Comparison of ENCODE assay signal across 8 cellular contexts in the genomic region with DNA sequence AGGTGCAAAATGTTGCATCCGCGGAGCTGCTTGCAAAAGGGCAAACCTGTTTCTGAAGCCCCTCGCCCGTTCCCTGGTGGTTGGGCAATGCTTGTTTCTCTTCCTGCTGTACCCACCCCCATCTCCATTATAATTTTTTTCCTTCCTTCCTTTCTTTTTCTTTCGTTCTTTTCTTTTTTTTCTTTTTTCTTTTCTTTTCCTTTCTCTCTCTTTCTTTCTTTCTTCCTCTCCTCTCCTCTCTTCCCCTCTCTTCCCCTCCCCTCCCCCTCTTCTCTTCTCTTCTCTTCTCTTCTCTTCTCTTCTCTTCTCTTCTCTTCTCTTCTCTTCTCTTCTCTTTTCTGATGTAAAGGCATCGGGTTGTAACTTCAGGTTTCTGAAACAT.
DNase-seq lines count a peak whose midpoint lies in the region; ATAC-seq and TF ChIP-seq lines count a peak whose summit lies in the region.

No MANE protein-coding gene starts in this region.

- no peak overlapping the region for H3K27ac Mint-ChIP-seq in endodermal cell

- H3K4me1 ChIP-seq in DND-41 (ENCODE audit: insufficient read depth, low read length) (peaks cover 43% of the 10 kb centered on the region), PC-9 (replicated peaks; ENCODE audit: insufficient read depth) (no peaks in the 10 kb centered on the region), endodermal cell (ENCODE audit: control insufficient read depth, insufficient read depth, low read length) (peaks cover 3% of the 10 kb centered on the region), psoas muscle (no peaks in the 10 kb centered on the region)

- H3K79me2 ChIP-seq in DND-41 (ENCODE audit: insufficient read depth, low read length) (no peaks in the 10 kb centered on the region), PC-9 (ENCODE audit: low read depth) (no peaks in the 10 kb centered on the region)

- no TSS peak for BruUV-seq in PC-9 (replicated peaks; lab: Mats Ljungman, UMichigan)

- H3K27me3 Mint-ChIP-seq in endodermal cell (ENCODE audit: insufficient read depth), result peaks cover 43% of the 10 kb centered on the region

- ATAC-seq in DND-41 (ENCODE audit: insufficient read depth, low read depth), result peak; percentile 31
- no peak for ATAC-seq in psoas muscle
- ATAC-seq in GM21390 (IDR thresholded peaks at IDR 0.05; ENCODE audit: unreplicated experiment), result no peak
- ATAC-seq in HG03095 (IDR thresholded peaks at IDR 0.05; ENCODE audit: unreplicated experiment), result no peak

- H3K4me1 Mint-ChIP-seq in endodermal cell, result peaks cover 9% of the 10 kb centered on the region

- no peaks in the 10 kb centered on the region for H3K9me3 ChIP-seq in DND-41 (ENCODE audit: insufficient read depth, low read length, severe bottlenecking)
- H3K9me3 ChIP-seq in PC-9 (ENCODE audit: insufficient read depth, low read depth), result no peaks in the 10 kb centered on the region
- no peaks in the 10 kb centered on the region for H3K9me3 ChIP-seq in endodermal cell (ENCODE audit: control insufficient read depth, low read length)
- H3K9me3 ChIP-seq in psoas muscle, result no peaks in the 10 kb centered on the region

- H3K27ac ChIP-seq in DND-41 (ENCODE audit: low read length) (peak overlapping the region; percentile 89), PC-9 (no peak overlapping the region), endodermal cell (ENCODE audit: low read depth, low read length) (no peak overlapping the region), psoas muscle (no peak overlapping the region)

- peak overlapping the region; percentile 72 for H3K4me2 ChIP-seq in DND-41 (ENCODE audit: insufficient read depth, low read length)
- peak overlapping the region; percentile 76 for H3K4me2 ChIP-seq in PC-9

- 15 to 33% methylated on average over 5 to 6 of the region's 6 CpGs for WGBS in endodermal cell (ENCODE audit: insufficient coverage in 1 of 2, insufficient read length in 1 of 2), 2 experiments
- WGBS in psoas muscle, 3 donors, result 5 to 12% (median 11%) methylated on average over 6 of the region's 6 CpGs

- CTCF ChIA-PET in PC-9 (lab: Charles Lee), result interaction anchor here (0.8 kb wide), 1 partner anchor 257 kb away, joined by 3 read pairs; no protein-coding TSS in a partner anchor

- peaks cover 1% of the 10 kb centered on the region for H3K36me3 Mint-ChIP-seq in endodermal cell (ENCODE audit: low read depth)

- H3K4me3 Mint-ChIP-seq in endodermal cell, result peak overlapping the region; percentile 40

- intact Hi-C loops in PC-9 (cut with micrococcal nuclease; ENCODE audit: unreplicated experiment), result no loop called here
- intact Hi-C loops in psoas muscle (cut with DNase I), result no loop called here

- H2AFZ ChIP-seq in DND-41 (ENCODE audit: low read depth, low read length) (peak overlapping the region; percentile 64), PC-9 (peak overlapping the region; percentile 76)

- no peak for DNase-seq in DND-41
- no peak for DNase-seq in PC-9
- no peak for DNase-seq in endodermal cell
- DNase-seq in psoas muscle, result no peak
- DNase-seq in NCI-H128 (lab: John Stamatoyannopoulos, UW; ENCODE audit: unreplicated experiment), result no peak
- no peak for DNase-seq in NCI-H1092 treated with DMSO at 0.1 percent for 48 hours (lab: John Stamatoyannopoulos, UW)

- H3K9ac ChIP-seq in DND-41 (ENCODE audit: low read depth, low read length) (peak overlapping the region; percentile 57), endodermal cell (ENCODE audit: extremely low read depth, low read length, poor library complexity, severe bottlenecking) (no peak overlapping the region)

- peak overlapping the region; percentile 16 to 59; a peak in 3 of 4 replicates for H3K4me3 ChIP-seq in DND-41 (ENCODE audit: low read depth in 1 of 2, low read length in 2 of 2)
- peak overlapping the region; percentile 50 for H3K4me3 ChIP-seq in PC-9
- peak overlapping the region; percentile 66 for H3K4me3 ChIP-seq in endodermal cell (ENCODE audit: low read length)
- H3K4me3 ChIP-seq in psoas muscle, result peak overlapping the region; percentile 49

- no peaks in the 10 kb centered on the region for H3K9me2 ChIP-seq in PC-9 (ENCODE audit: insufficient read depth)

- H3K27me3 ChIP-seq in DND-41 (ENCODE audit: insufficient read depth, low read length, poor library complexity) (no peaks in the 10 kb centered on the region), PC-9 (ENCODE audit: insufficient read depth, low read depth) (no peaks in the 10 kb centered on the region), endodermal cell (ENCODE audit: control insufficient read depth, insufficient read depth, low read length, poor library complexity, severe bottlenecking) (peaks cover 24% of the 10 kb centered on the region), psoas muscle (ENCODE audit: insufficient read depth in 3 of 3, low read length in 2 of 3) (peaks cover 0 to 9% (median 5%) of the 10 kb centered on the region in 3 donors)

- H3K9me3 Mint-ChIP-seq in endodermal cell, result no peaks in the 10 kb centered on the region

- H3F3A ChIP-seq in PC-9 (ENCODE audit: insufficient read depth, low read depth), result no peaks in the 10 kb centered on the region

- no peaks in the 10 kb centered on the region for H4K20me1 ChIP-seq in DND-41 (ENCODE audit: insufficient read depth, low read length)
- H4K20me1 ChIP-seq in PC-9 (ENCODE audit: insufficient read depth), result no peaks in the 10 kb centered on the region

- no peak for TF ChIP-seq CTCF in DND-41 (IDR thresholded peaks at IDR 0.05; ENCODE audit: borderline replicate concordance, extremely low read depth, low read length, poor library complexity, severe bottlenecking)
- TF ChIP-seq CTCF in PC-9 (conservative IDR thresholded peaks at IDR 0.05), result no peak
- no peak for TF ChIP-seq CTCF in endodermal cell (conservative IDR thresholded peaks at IDR 0.05)
- TF ChIP-seq CTCF in psoas muscle (IDR thresholded peaks at IDR 0.05), result no peak

- H3K36me3 ChIP-seq in DND-41 (ENCODE audit: insufficient read depth, low read length), result no peaks in the 10 kb centered on the region
- no peaks in the 10 kb centered on the region for H3K36me3 ChIP-seq in PC-9 (ENCODE audit: low read depth)
- no peaks in the 10 kb centered on the region for H3K36me3 ChIP-seq in endodermal cell (ENCODE audit: control insufficient read depth, insufficient read depth, low read length)
- H3K36me3 ChIP-seq in psoas muscle (ENCODE audit: insufficient read depth in 1 of 2, low read depth in 1 of 2), result no peaks in the 10 kb centered on the region

- POLR2A ChIA-PET in PC-9 (lab: Charles Lee; ENCODE audit: unreplicated experiment), result no interaction called here
